1 cellular context compared by ENCODE assay signal in the genomic region with DNA sequence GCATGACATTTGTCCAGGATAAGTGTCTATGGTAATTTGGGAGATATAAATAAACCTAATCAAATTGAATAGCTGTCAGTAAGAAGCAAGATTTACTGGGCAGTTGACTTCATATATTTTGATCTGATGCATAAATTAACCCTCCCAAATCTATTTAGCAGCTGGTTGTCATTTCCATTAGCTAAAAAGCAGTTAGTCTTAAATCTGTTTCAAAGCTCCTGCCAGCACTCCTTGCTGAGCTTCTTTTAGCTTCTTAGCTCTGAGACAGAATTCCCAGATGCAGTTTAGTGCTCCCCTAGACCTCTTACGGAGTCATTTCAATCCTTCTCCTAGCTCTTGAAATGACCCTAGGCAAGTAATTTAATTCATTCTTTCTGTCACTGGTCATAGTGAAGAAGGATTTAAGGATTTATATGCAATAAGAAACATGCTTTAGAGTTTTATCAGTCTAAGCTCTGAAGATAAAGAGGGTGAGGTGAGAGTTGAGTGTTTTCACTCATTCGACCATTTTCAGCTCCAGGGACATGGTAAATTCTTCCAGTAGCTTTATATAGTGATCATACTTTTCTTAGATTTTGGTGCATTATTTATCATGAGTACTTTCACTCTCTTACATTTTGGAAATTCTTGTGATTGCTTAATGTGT.
TF ChIP-seq lines count a peak whose summit lies in the region.

No MANE protein-coding gene starts in this region.

TF ChIP-seq in GM23338, 12 proteins besides CTCF, POLR2A, EP300 and RAD21 (continued from another document):
- TF ChIP-seq ZNF462 (CRISPR knock-in tag; IDR thresholded peaks at IDR 0.05) (no peak), NANOG (IDR thresholded peaks at IDR 0.05; ENCODE audit: borderline replicate concordance) (no peak), CREB1 (CRISPR knock-in tag; IDR thresholded peaks at IDR 0.05; ENCODE audit: low read depth) (no peak), POLR2AphosphoS5 (IDR thresholded peaks at IDR 0.05; ENCODE audit: low read depth) (no peak), ZNF331 (CRISPR knock-in tag; IDR thresholded peaks at IDR 0.05; ENCODE audit: low read depth) (no peak), STAT1 (IDR thresholded peaks at IDR 0.05; ENCODE audit: unreplicated experiment) (no peak), EZH2 (IDR thresholded peaks at IDR 0.05; ENCODE audit: low read depth, unreplicated experiment) (no peak)
- TF ChIP-seq, protein P1, sequence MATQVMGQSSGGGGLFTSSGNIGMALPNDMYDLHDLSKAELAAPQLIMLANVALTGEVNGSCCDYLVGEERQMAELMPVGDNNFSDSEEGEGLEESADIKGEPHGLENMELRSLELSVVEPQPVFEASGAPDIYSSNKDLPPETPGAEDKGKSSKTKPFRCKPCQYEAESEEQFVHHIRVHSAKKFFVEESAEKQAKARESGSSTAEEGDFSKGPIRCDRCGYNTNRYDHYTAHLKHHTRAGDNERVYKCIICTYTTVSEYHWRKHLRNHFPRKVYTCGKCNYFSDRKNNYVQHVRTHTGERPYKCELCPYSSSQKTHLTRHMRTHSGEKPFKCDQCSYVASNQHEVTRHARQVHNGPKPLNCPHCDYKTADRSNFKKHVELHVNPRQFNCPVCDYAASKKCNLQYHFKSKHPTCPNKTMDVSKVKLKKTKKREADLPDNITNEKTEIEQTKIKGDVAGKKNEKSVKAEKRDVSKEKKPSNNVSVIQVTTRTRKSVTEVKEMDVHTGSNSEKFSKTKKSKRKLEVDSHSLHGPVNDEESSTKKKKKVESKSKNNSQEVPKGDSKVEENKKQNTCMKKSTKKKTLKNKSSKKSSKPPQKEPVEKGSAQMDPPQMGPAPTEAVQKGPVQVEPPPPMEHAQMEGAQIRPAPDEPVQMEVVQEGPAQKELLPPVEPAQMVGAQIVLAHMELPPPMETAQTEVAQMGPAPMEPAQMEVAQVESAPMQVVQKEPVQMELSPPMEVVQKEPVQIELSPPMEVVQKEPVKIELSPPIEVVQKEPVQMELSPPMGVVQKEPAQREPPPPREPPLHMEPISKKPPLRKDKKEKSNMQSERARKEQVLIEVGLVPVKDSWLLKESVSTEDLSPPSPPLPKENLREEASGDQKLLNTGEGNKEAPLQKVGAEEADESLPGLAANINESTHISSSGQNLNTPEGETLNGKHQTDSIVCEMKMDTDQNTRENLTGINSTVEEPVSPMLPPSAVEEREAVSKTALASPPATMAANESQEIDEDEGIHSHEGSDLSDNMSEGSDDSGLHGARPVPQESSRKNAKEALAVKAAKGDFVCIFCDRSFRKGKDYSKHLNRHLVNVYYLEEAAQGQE (IDR thresholded peaks at IDR 0.05; ENCODE audit: unreplicated experiment) = no peak
